ENCODE assay signal across 21 cellular contexts in the genomic region with DNA sequence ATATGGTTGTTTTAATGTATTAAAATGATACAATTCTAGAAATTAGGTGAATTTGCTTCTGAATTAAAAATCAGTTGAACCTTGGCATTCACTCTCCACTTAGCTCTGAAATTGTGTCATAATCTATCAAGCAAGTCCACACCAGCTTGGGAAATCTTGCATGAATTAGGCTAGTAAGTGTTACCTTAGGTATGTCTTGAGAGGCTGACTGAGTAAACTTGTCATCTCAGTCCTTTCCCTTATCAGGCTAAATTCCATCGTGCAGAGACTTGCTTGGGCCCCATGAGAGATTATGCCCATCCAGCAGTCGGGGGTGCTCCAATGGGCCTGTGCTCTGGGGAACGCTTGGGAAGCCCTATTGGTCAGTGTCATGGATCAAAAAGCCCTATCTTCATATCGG. TPM values are rescaled to one million over a fixed set of nuclear protein-coding genes. Genes with fewer than 3 reads are reported as not detected.
"Had no signal": no experiment of that assay in that cellular context is flagged by ENCODE, and none has a peak within 500 bp of the region (broad histone marks: within the 10 kb centered on the region; RNA-seq: fewer than 3 reads in every experiment).

No MANE protein-coding gene starts in this region.

- H3K4me1 ChIP-seq: colonic mucosa, parathyroid adenoma, prostate gland, testis had no signal

- DNase-seq: colonic mucosa; dermis blood vessel endothelial cell; heart left ventricle; hippocampal formation; left ventricle myocardium inferior; mesendoderm; naive B cell; right lobe of liver; stimulated activated CD4-positive, alpha-beta T cell treated with anti-CD3 and anti-CD28 coated beads, Interleukin-1b, Interleukin-23, amount 100 ng/mL, for 48 hours; stimulated activated CD4-positive, alpha-beta T cell treated with anti-CD3 and anti-CD28 coated beads, Interleukin-4, amount 100 ng/mL, for 24 hours; stimulated activated naive CD8-positive, alpha-beta T cell treated with anti-CD3 and anti-CD28 coated beads, Interleukin-15, amount 100 ng/mL, for 72 hours; testis; transverse colon had no signal

- FAIRE-seq: frontal cortex had no signal

- H3K27me3 Mint-ChIP-seq: naive B cell; stimulated activated memory B cell treated with anti-CD40 and anti-IgM and Interleukin-4, amounts not matched to agents 10 μg/mL and 1 μg/mL and 100 μg/mL, for 72 hours had no signal

- H3K9me3 ChIP-seq: colonic mucosa, heart left ventricle, left ventricle myocardium inferior, prostate gland, right lobe of liver, testis, transverse colon had no signal

- H3K4me3 ChIP-seq: colonic mucosa, heart left ventricle, left ventricle myocardium inferior, prostate gland, right lobe of liver, testis, transverse colon had no signal

- H3K79me2 ChIP-seq: parathyroid adenoma had no signal

- H3K9ac ChIP-seq: parathyroid adenoma had no signal

- H3K9me3 Mint-ChIP-seq: naive B cell; nephron; stimulated activated memory B cell treated with anti-CD40 and anti-IgM and Interleukin-4, amounts not matched to agents 10 μg/mL and 1 μg/mL and 100 μg/mL, for 72 hours; stimulated activated naive CD8-positive, alpha-beta T cell treated with anti-CD3 and anti-CD28 coated beads, Interleukin-15, amount 100 ng/mL, for 72 hours had no signal

- H3K4me3 Mint-ChIP-seq: nephron; stimulated activated memory B cell treated with anti-CD40 and anti-IgM and Interleukin-4, amounts not matched to agents 10 μg/mL and 1 μg/mL and 100 μg/mL, for 72 hours; stimulated activated naive CD8-positive, alpha-beta T cell treated with anti-CD3 and anti-CD28 coated beads, Interleukin-15, amount 100 ng/mL, for 72 hours had no signal

- ATAC-seq: esophagus mucosa; heart left ventricle; right lobe of liver; stimulated activated memory B cell treated with anti-CD40 and anti-IgM and Interleukin-4, amounts not matched to agents 10 μg/mL and 1 μg/mL and 100 μg/mL, for 72 hours; stimulated activated naive CD8-positive, alpha-beta T cell treated with anti-CD3 and anti-CD28 coated beads, Interleukin-15, amount 100 ng/mL, for 72 hours had no signal

- H3K27ac Mint-ChIP-seq: nephron; stimulated activated memory B cell treated with anti-CD40 and anti-IgM and Interleukin-4, amounts not matched to agents 10 μg/mL and 1 μg/mL and 100 μg/mL, for 72 hours; stimulated activated naive CD8-positive, alpha-beta T cell treated with anti-CD3 and anti-CD28 coated beads, Interleukin-15, amount 100 ng/mL, for 72 hours had no signal

- H2AFZ ChIP-seq: parathyroid adenoma had no signal

- H3K27ac ChIP-seq: colonic mucosa, left ventricle myocardium inferior, parathyroid adenoma, prostate gland, testis had no signal

- H3K27me3 ChIP-seq: colonic mucosa, heart left ventricle, right lobe of liver, testis, transverse colon had no signal

RNA-seq across cellular contexts. Expression of a gene that starts 33.9 kb away (rescaled TPM):
- total RNA-seq: endothelial cell of umbilical vein, frontal cortex had no signal
- polyA plus RNA-seq: fibroblast of lung had no signal
